In genomic region chr5:158845941-158846340, GRCh38 we compare ENCODE assay signal across 31 cellular contexts.
A peak's percentile ranks its signal among the peaks of the same experiment; 100 is the strongest.
DNase-seq lines count a peak whose midpoint lies in the region; ATAC-seq and TF ChIP-seq lines count a peak whose summit lies in the region.
"Had no signal": no experiment of that assay in that cellular context is flagged by ENCODE, and none has a peak within 500 bp of the region (broad histone marks: within the 10 kb centered on the region; RNA-seq: fewer than 3 reads in every experiment).

No MANE protein-coding gene starts in this region.

- H3K4me1 ChIP-seq in OCI-LY7 (ENCODE audit: insufficient read depth, low read length, poor library complexity, severe bottlenecking) (peaks cover 51% of the 10 kb centered on the region), H9 (ENCODE audit: insufficient read depth, low read length) (no peaks in the 10 kb centered on the region)
- H3K4me1 ChIP-seq: body of pancreas had no signal

- H3K4me2 ChIP-seq in OCI-LY7 (ENCODE audit: low read length) (peak overlapping the region; percentile 48), H9 (ENCODE audit: insufficient read depth, insufficient read length, low read length) (no peak overlapping the region)
- H3K4me2 ChIP-seq: PC-9 had no signal

- no peak overlapping the region for H4K5ac ChIP-seq in H9 (ENCODE audit: insufficient read length, low read depth, low read length)

- no peaks in the 10 kb centered on the region for H3K36me3 ChIP-seq in OCI-LY7 (ENCODE audit: insufficient read depth, low read length)
- H3K36me3 ChIP-seq: heart left ventricle had no signal

- POLR2A ChIA-PET in OCI-LY7 (lab: Charles Lee), result interaction anchor here (0.6 to 1.5 kb wide), 5 partner anchors 9 to 676 kb away, joined by 3 to 4 read pairs (median 3); no protein-coding TSS in a partner anchor

- H3K56ac ChIP-seq in H9 (ENCODE audit: insufficient read length, low read depth, low read length), result no peak overlapping the region

- H3K9me3 Mint-ChIP-seq in H9, result no peaks in the 10 kb centered on the region
- H3K9me3 Mint-ChIP-seq: activated T-cell treated with anti-CD3 and anti-CD28 coated beads, Interleukin-2, amount 50 U/mL, for 24 hours; T-helper 2 cell treated with Interferon-gamma antibody and Interleukin-4, amounts not matched to agents 5 μg/mL and 100 μg/mL, for 36 hours had no signal

- no peaks in the 10 kb centered on the region for H3K79me1 ChIP-seq in H9 (ENCODE audit: insufficient read depth, low read depth, low read length, poor library complexity, severe bottlenecking)

- H3K23ac ChIP-seq in H9 (ENCODE audit: insufficient read length, low read depth, low read length), result no peak overlapping the region

- no peak overlapping the region for H2BK120ac ChIP-seq in H9 (ENCODE audit: low read depth, low read length, poor library complexity, severe bottlenecking)

- H2AK5ac ChIP-seq in H9 (ENCODE audit: insufficient read length, low read length), result no peak overlapping the region

- H3K27ac Mint-ChIP-seq in H9, result no peak overlapping the region
- H3K27ac Mint-ChIP-seq: activated T-cell treated with anti-CD3 and anti-CD28 coated beads, Interleukin-2, amount 50 U/mL, for 24 hours; T-helper 2 cell treated with Interferon-gamma antibody and Interleukin-4, amounts not matched to agents 5 μg/mL and 100 μg/mL, for 36 hours had no signal

- no peak overlapping the region for H3K4me3 Mint-ChIP-seq in H9
- H3K4me3 Mint-ChIP-seq: activated T-cell treated with anti-CD3 and anti-CD28 coated beads, Interleukin-2, amount 50 U/mL, for 24 hours; neural crest cell; T-helper 2 cell treated with Interferon-gamma antibody and Interleukin-4, amounts not matched to agents 5 μg/mL and 100 μg/mL, for 36 hours had no signal

- peaks cover 7 to 10% of the 10 kb centered on the region in 2 experiments for H3K4me1 Mint-ChIP-seq in H9

- no peak overlapping the region for H2BK12ac ChIP-seq in H9 (ENCODE audit: insufficient read length, low read depth, low read length)

- H3K23me2 ChIP-seq in H9 (ENCODE audit: insufficient read length, low read depth, low read length, poor library complexity, severe bottlenecking), result no peaks in the 10 kb centered on the region

- H3K36me3 Mint-ChIP-seq in H9 (ENCODE audit: insufficient read depth in 1 of 3, low read depth in 3 of 3), result no peaks in the 10 kb centered on the region

- no peak overlapping the region for H3K27ac ChIP-seq in OCI-LY7 (ENCODE audit: low read depth, low read length, poor library complexity, severe bottlenecking)
- H3K27ac ChIP-seq in H9 (ENCODE audit: insufficient read length, low read depth, low read length), result no peak overlapping the region
- H3K27ac ChIP-seq: body of pancreas, heart left ventricle, PC-9, VCaP had no signal

- no peak overlapping the region for H2AFZ ChIP-seq in OCI-LY7 (ENCODE audit: low read length)
- no peak overlapping the region for H2AFZ ChIP-seq in H9 (ENCODE audit: low read length)
- H2AFZ ChIP-seq: PC-9 had no signal

- no TSS peak for BruUV-seq in OCI-LY7 (replicated peaks; lab: Mats Ljungman, UMichigan)

- intact Hi-C loops in OCI-LY7 (cut with micrococcal nuclease; ENCODE audit: unreplicated experiment), result no loop called here

- no peak overlapping the region for H3K18ac ChIP-seq in H9 (ENCODE audit: insufficient read length, low read depth, low read length)

- no peaks in the 10 kb centered on the region; the same call in 1 of the 2 replicates for H3K27me3 Mint-ChIP-seq in H9 (ENCODE audit: low read depth)

- H4K8ac ChIP-seq in H9 (replicated peaks; ENCODE audit: insufficient read length, low read depth, low read length), result no peak overlapping the region

- TF ChIP-seq CTCF in OCI-LY7 (conservative IDR thresholded peaks at IDR 0.05; ENCODE audit: low read length) (no peak), H9 (conservative IDR thresholded peaks at IDR 0.05) (no peak)

- no peak overlapping the region for H3K4me3 ChIP-seq in OCI-LY7 (ENCODE audit: low read depth, low read length, poor library complexity, severe bottlenecking)
- H3K4me3 ChIP-seq: body of pancreas, heart left ventricle, lung, PC-9 had no signal

- no peaks in the 10 kb centered on the region for H3K9me2 ChIP-seq in OCI-LY7 (ENCODE audit: insufficient read depth, low read length)

- H2BK20ac ChIP-seq in H9 (ENCODE audit: low read depth, low read length, poor library complexity, severe bottlenecking), result no peak overlapping the region

- WGBS in H9 (ENCODE audit: extremely low coverage, insufficient read length, low lambda C conversion rate), result no CpG with 5 or more reads among the region's 5 CpGs

- no peaks in the 10 kb centered on the region for H4K20me1 ChIP-seq in OCI-LY7 (ENCODE audit: insufficient read depth, low read length)
- H4K20me1 ChIP-seq in H9 (ENCODE audit: control insufficient read depth, insufficient read depth, insufficient read length), result no peaks in the 10 kb centered on the region

- H3K9me3 ChIP-seq in OCI-LY7 (ENCODE audit: low read length), result no peaks in the 10 kb centered on the region
- no peaks in the 10 kb centered on the region for H3K9me3 ChIP-seq in H9 (ENCODE audit: control insufficient read depth, low read depth, low read length)
- H3K9me3 ChIP-seq: body of pancreas, heart left ventricle had no signal

- DNase-seq in NOMO-1 treated with DMSO at 0.1 percent for 48 hours (lab: John Stamatoyannopoulos, UW; ENCODE audit: unreplicated experiment) (peak; percentile 27), NOMO-1 treated with dmso at 0.1 percent for 144 hours (lab: John Stamatoyannopoulos, UW; ENCODE audit: unreplicated experiment) (no peak), OCI-LY7 (ENCODE audit: low spot score) (peak; percentile 61), myocyte (ENCODE audit: low read depth) (peak; percentile 55), H9 (no peak)
- DNase-seq in activated naive CD4-positive, alpha-beta T cell treated with Interleukin-2 at 50 U/mL for 16 hours, result no peak
- DNase-seq: 8988T; activated CD4-positive, alpha-beta T cell treated with anti-CD3 and anti-CD28 coated beads for 48 hours; activated gamma-delta T cell treated with Interleukin-2 at 50 U/mL for 16 hours; activated T-cell treated with anti-CD3 and anti-CD28 coated beads, Interleukin-2, amount 50 U/mL, for 24 hours; AML-193; body of pancreas; DMS53; HCEC 1CT; heart left ventricle; KG1; NCI-H1417 treated with DMSO at 0.1 percent for 48 hours; NCI-H2081; NCI-H345; PC-9; posterior cingulate gyrus; right cardiac atrium; SHP77; stimulated activated CD4-positive, alpha-beta T cell treated with anti-CD3 and anti-CD28 coated beads, Interleukin-12 subunit alpha, Interleukin-12 subunit beta, amount 100 ng/mL, for 4 hours; stimulated activated CD4-positive, alpha-beta T cell treated with anti-CD3 and anti-CD28 coated beads, Interleukin-4, amount 100 ng/mL, for 1 hour had no signal

- no peak overlapping the region for H2BK15ac ChIP-seq in H9 (ENCODE audit: low read depth, low read length)

- CTCF ChIA-PET in OCI-LY7 (lab: Charles Lee; ENCODE audit: unreplicated experiment), result no interaction called here

- no peak overlapping the region for H3K9ac ChIP-seq in H9 (ENCODE audit: extremely low read depth, insufficient read length, low read length)

- no peak overlapping the region for H3K14ac ChIP-seq in H9 (ENCODE audit: insufficient read depth, low read length)

- H3K79me2 ChIP-seq in OCI-LY7 (ENCODE audit: insufficient read depth, low read depth, low read length), result no peaks in the 10 kb centered on the region
- no peaks in the 10 kb centered on the region for H3K79me2 ChIP-seq in H9 (ENCODE audit: insufficient read depth, low read length)

- H3K4ac ChIP-seq in H9 (ENCODE audit: low read depth, low read length), result no peak overlapping the region

- H3K27me3 ChIP-seq in H9 (ENCODE audit: insufficient read depth, low read length), result no peaks in the 10 kb centered on the region
- H3K27me3 ChIP-seq: body of pancreas, heart left ventricle had no signal

- H2BK5ac ChIP-seq in H9 (ENCODE audit: insufficient read length, low read length), result no peak overlapping the region

- ATAC-seq in HG03571 (IDR thresholded peaks at IDR 0.05; ENCODE audit: unreplicated experiment) (no peak), esophagus mucosa (no peak)
- ATAC-seq: body of pancreas, right cardiac atrium had no signal

- H4K91ac ChIP-seq in H9 (ENCODE audit: insufficient read length, low read depth, low read length), result no peak overlapping the region

- no peak overlapping the region for H3T11ph ChIP-seq in H9 (ENCODE audit: low read length)

Comparison
In these comparisons a context has a peak if more than half of its experiments do, and no peak if none do; other contexts are left out.
1. DNase-seq: peak in NOMO-1 treated with DMSO at 0.1 percent for 48 hours (single experiment), OCI-LY7 (single experiment) and myocyte (single experiment); none in NOMO-1 treated with dmso at 0.1 percent for 144 hours (single experiment), activated naive CD4-positive, alpha-beta T cell treated with Interleukin-2 at 50 U/mL for 16 hours (single experiment) and H9 (single experiment).